Comparison of ENCODE assay signal across 22 cellular contexts in the genomic region with DNA sequence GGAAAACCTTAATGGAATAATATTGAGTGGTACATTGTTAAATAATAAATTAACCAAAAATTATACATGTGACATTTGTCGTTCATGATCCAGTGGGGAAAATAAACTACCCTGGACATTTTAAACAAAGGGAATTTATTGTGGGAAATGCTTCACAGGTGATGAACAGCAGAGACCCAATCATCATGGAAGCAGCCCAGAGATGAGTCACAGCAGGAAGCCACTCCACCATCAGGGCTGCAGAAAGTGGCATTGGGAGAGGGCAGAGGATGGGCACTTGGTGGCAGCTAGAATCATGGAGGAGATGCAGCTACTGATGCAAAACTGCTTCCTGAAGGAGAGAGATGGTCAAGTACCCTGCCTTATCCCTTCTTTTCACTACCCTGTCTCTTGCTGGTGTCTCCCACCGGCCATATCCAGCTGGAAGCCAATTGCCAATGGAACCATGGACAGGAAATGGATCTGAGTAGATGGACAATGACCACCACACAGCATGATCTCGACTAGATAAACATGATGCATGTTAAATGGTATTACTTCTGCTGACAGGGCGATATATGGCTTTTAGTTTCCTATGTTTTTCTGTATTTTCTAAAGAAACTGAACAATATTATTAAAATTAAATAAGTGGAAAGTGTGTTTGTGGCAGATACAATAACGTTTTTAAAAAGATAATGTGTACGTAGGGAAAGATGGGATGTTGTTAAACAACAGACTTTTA.
A peak's percentile ranks its signal among the peaks of the same experiment; 100 is the strongest.
DNase-seq lines count a peak whose midpoint lies in the region; ATAC-seq, FAIRE-seq and TF ChIP-seq lines count a peak whose summit lies in the region.
"Had no signal": no experiment of that assay in that cellular context is flagged by ENCODE, and none has a peak within 500 bp of the region (broad histone marks: within the 10 kb centered on the region; RNA-seq: fewer than 3 reads in every experiment).

No MANE protein-coding gene starts in this region.

- BruUV-seq in HCT116 (replicated peaks; lab: Mats Ljungman, UMichigan) (no TSS peak), endothelial cell of umbilical vein (replicated peaks; lab: Mats Ljungman, UMichigan) (no TSS peak)

- H3K27me3 ChIP-seq in BLaER1 treated with 17β-estradiol and CSF1 and Interleukin-3, amounts not matched to agents 10 nM and 100 nM: peaks cover 6 to 31% (median 23%) of the 10 kb centered on the region in 11 experiments; a peak in 21 of 22 replicates
- H3K27me3 ChIP-seq in HCT116 (ENCODE audit: insufficient read depth, low read length): 0 out of 2 replicates have a peak, but pooled peaks cover 9% of the 10 kb centered on the region
- no peaks in the 10 kb centered on the region for H3K27me3 ChIP-seq in OCI-LY1 (ENCODE audit: insufficient read depth, low read length)
- no peaks in the 10 kb centered on the region for H3K27me3 ChIP-seq in endothelial cell of umbilical vein (ENCODE audit: control insufficient read depth in 2 of 2, insufficient read depth in 2 of 2, low read length in 2 of 2)
- H3K27me3 ChIP-seq in transverse colon: no peaks in the 10 kb centered on the region
- H3K27me3 ChIP-seq: body of pancreas, Peyer's patch had no signal

- CTCF ChIA-PET in HCT116 (lab: Charles Lee): interaction anchor here (0.6 to 1.9 kb wide), 18 partner anchors 8 to 324 kb away, joined by 3 to 11 read pairs (median 4); no protein-coding TSS in a partner anchor
- CTCF ChIA-PET in endothelial cell of umbilical vein (lab: Charles Lee): interaction anchor here (1.0 to 5.0 kb wide), 15 partner anchors 9 to 110 kb away, joined by 3 to 22 read pairs (median 5); no protein-coding TSS in a partner anchor

- H3K4me2 ChIP-seq in BLaER1 treated with 17β-estradiol and CSF1 and Interleukin-3, amounts not matched to agents 10 nM and 100 nM: peak overlapping the region in 6 of 11 experiments; percentile 11 to 64 (median 40); a peak in 5 of 22 replicates
- H3K4me2 ChIP-seq in HCT116 (ENCODE audit: low read length): no peak overlapping the region
- H3K4me2 ChIP-seq in OCI-LY1 (ENCODE audit: low read length): peak overlapping the region; percentile 52
- H3K4me2 ChIP-seq in endothelial cell of umbilical vein (ENCODE audit: insufficient read depth, low read length): no peak overlapping the region
- H3K4me2 ChIP-seq: GM23338 had no signal

- 18 to 47% methylated on average over 3 to 6 of the region's 6 CpGs for WGBS in transverse colon (ENCODE audit: low coverage in 1 of 2), 2 donors

- no peaks in the 10 kb centered on the region for H3K9me3 Mint-ChIP-seq in stimulated activated naive B cell treated with anti-CD40 and anti-IgM and Interleukin-4, amounts not matched to agents 10 μg/mL and 1 μg/mL and 100 μg/mL, for 72 hours
- H3K9me3 Mint-ChIP-seq: activated naive CD8-positive, alpha-beta T cell treated with anti-CD3 and anti-CD28 coated beads, Interleukin-2, amount 10 ng/mL, durations not matched to agents 7 days and 5 days; activated T-helper 1 cell treated with anti-CD3 and anti-CD28 coated beads, Interleukin-12 subunit alpha, Interleukin-12 subunit beta, Interleukin-2, Interleukin-4 antibody, amounts not matched to agents 30 ng/mL and 10 ng/mL and 1 ng/mL, durations not matched to agents 14 hours and 24 hours and 36 hours; CD4-positive, alpha-beta T cell; GM23338; stimulated activated memory B cell treated with anti-CD40 and anti-IgM and Interleukin-4, amounts not matched to agents 10 μg/mL and 1 μg/mL and 100 μg/mL, for 72 hours had no signal

- H4K20me1 ChIP-seq in BLaER1 treated with 17β-estradiol and CSF1 and Interleukin-3, amounts not matched to agents 10 nM and 100 nM: no peaks in the 10 kb centered on the region
- H4K20me1 ChIP-seq in HCT116 (ENCODE audit: insufficient read depth) (no peaks in the 10 kb centered on the region), OCI-LY1 (ENCODE audit: insufficient read depth, low read length) (no peaks in the 10 kb centered on the region), endothelial cell of umbilical vein (replicated peaks; ENCODE audit: control insufficient read depth, extremely low read depth, insufficient read depth, low read length) (no peaks in the 10 kb centered on the region)

- FAIRE-seq in endothelial cell of umbilical vein (lab: Jason Lieb, UNC): no peak
- FAIRE-seq: colon had no signal

- intact Hi-C loops in HCT116 (cut with micrococcal nuclease) (no loop called here), endothelial cell of umbilical vein (cut with micrococcal nuclease) (loop anchor here (1.0 to 5.0 kb wide), 3 partner anchors 18 to 88 kb away; no protein-coding TSS in a partner anchor), transverse colon (cut with DNase I; ENCODE audit: low total_unique reads) (no loop called here)

- POLR2A ChIA-PET in HCT116 (lab: Charles Lee): interaction anchor here (0.9 kb wide), 1 partner anchor 49 kb away, joined by 3 read pairs; no protein-coding TSS in a partner anchor
- POLR2A ChIA-PET in endothelial cell of umbilical vein (lab: Charles Lee): no interaction called here

- ATAC-seq in HCT116 (0 out of 2 replicates have a peak, but pooled peaks have one; percentile 3), HG03175 (IDR thresholded peaks at IDR 0.05; ENCODE audit: unreplicated experiment) (no peak)
- no peak for ATAC-seq in stimulated activated naive B cell treated with anti-CD40 and anti-IgM and Interleukin-4, amounts not matched to agents 10 μg/mL and 1 μg/mL and 100 μg/mL, for 72 hours (replicated peaks)
- ATAC-seq: body of pancreas had no signal

- H3K79me2 ChIP-seq in HCT116 (ENCODE audit: insufficient read depth, low read length) (no peaks in the 10 kb centered on the region), OCI-LY1 (ENCODE audit: insufficient read depth, low read length) (peaks cover 28% of the 10 kb centered on the region), endothelial cell of umbilical vein (ENCODE audit: control insufficient read depth, insufficient read depth, low read length) (no peaks in the 10 kb centered on the region)

- no peak overlapping the region for H3K27ac ChIP-seq in BLaER1 treated with 17β-estradiol and CSF1 and Interleukin-3, amounts not matched to agents 10 nM and 100 nM
- H3K27ac ChIP-seq in HCT116 (ENCODE audit: low read depth, low read length) (no peak overlapping the region), OCI-LY1 (ENCODE audit: low read depth, low read length, poor library complexity, severe bottlenecking) (peak overlapping the region; percentile 100), endothelial cell of umbilical vein (ENCODE audit: insufficient read depth, low read depth, low read length) (no peak overlapping the region), transverse colon (no peak overlapping the region)
- H3K27ac ChIP-seq: body of pancreas, thoracic aorta had no signal

- H3K4me1 Mint-ChIP-seq in stimulated activated naive B cell treated with anti-CD40 and anti-IgM and Interleukin-4, amounts not matched to agents 10 μg/mL and 1 μg/mL and 100 μg/mL, for 72 hours: peaks cover 30 to 47% of the 10 kb centered on the region in 2 donors
- H3K4me1 Mint-ChIP-seq: activated naive CD8-positive, alpha-beta T cell treated with anti-CD3 and anti-CD28 coated beads, Interleukin-2, amount 10 ng/mL, durations not matched to agents 7 days and 5 days; GM23338 had no signal

- in situ Hi-C loops in transverse colon (cut with MboI; ENCODE audit: low pct_ligation_motif_present in 1 of 4, low pct_unique_long_range_greater_than_20kb in 1 of 4, low sequenced_read_pairs in 3 of 4): no loop called here

- no peak overlapping the region for H3K4me3 ChIP-seq in BLaER1 treated with 17β-estradiol and CSF1 and Interleukin-3, amounts not matched to agents 10 nM and 100 nM
- H3K4me3 ChIP-seq in HCT116 (replicated peaks in 1 of 2; ENCODE audit: low read depth in 1 of 2, low read length in 2 of 2): no peak overlapping the region
- no peak overlapping the region for H3K4me3 ChIP-seq in OCI-LY1 (ENCODE audit: low read depth, low read length, poor library complexity, severe bottlenecking)
- no peak overlapping the region for H3K4me3 ChIP-seq in endothelial cell of umbilical vein (replicated peaks in 1 of 3; ENCODE audit: insufficient read depth in 1 of 3, low read depth in 1 of 3, low read length in 3 of 3)
- H3K4me3 ChIP-seq in transverse colon: no peak overlapping the region
- H3K4me3 ChIP-seq: body of pancreas, GM23338, lung, Peyer's patch, thoracic aorta had no signal

- DNase-seq in HCT116 (ENCODE audit: low read depth, low spot score) (no peak), endothelial cell of umbilical vein (ENCODE audit: low read depth, low spot score) (peak; percentile 14), GM10266 (ENCODE audit: extremely low spot score) (no peak), transverse colon (no peak)
- DNase-seq in stimulated activated naive B cell treated with anti-CD40 and anti-IgM and Interleukin-4, amounts not matched to agents 10 μg/mL and 1 μg/mL and 100 μg/mL, for 72 hours: no peak
- DNase-seq: DMS79 treated with DMSO at 0.1 percent for 48 hours, islet precursor cell, NCI-H2107, NCI-H774 had no signal

- no peak overlapping the region for H3K4me3 Mint-ChIP-seq in stimulated activated naive B cell treated with anti-CD40 and anti-IgM and Interleukin-4, amounts not matched to agents 10 μg/mL and 1 μg/mL and 100 μg/mL, for 72 hours
- H3K4me3 Mint-ChIP-seq: activated naive CD8-positive, alpha-beta T cell treated with anti-CD3 and anti-CD28 coated beads, Interleukin-2, amount 10 ng/mL, durations not matched to agents 7 days and 5 days; activated T-helper 1 cell treated with anti-CD3 and anti-CD28 coated beads, Interleukin-12 subunit alpha, Interleukin-12 subunit beta, Interleukin-2, Interleukin-4 antibody, amounts not matched to agents 30 ng/mL and 10 ng/mL and 1 ng/mL, durations not matched to agents 14 hours and 24 hours and 36 hours; CD4-positive, alpha-beta T cell; GM23338 had no signal

- no peaks in the 10 kb centered on the region for H3K36me3 ChIP-seq in BLaER1 treated with 17β-estradiol and CSF1 and Interleukin-3, amounts not matched to agents 10 nM and 100 nM
- no peaks in the 10 kb centered on the region for H3K36me3 ChIP-seq in HCT116 (ENCODE audit: control insufficient read depth in 1 of 2, insufficient read depth in 2 of 2, low read length in 2 of 2)
- no peaks in the 10 kb centered on the region for H3K36me3 ChIP-seq in OCI-LY1 (ENCODE audit: insufficient read depth, low read length)
- H3K36me3 ChIP-seq in endothelial cell of umbilical vein (ENCODE audit: control insufficient read depth in 2 of 2, extremely low read depth in 1 of 2, insufficient read depth in 2 of 2, low read length in 2 of 2): no peaks in the 10 kb centered on the region
- H3K36me3 ChIP-seq in transverse colon: no peaks in the 10 kb centered on the region
- H3K36me3 ChIP-seq: Peyer's patch, thoracic aorta had no signal

- H2AFZ ChIP-seq in HCT116 (ENCODE audit: low read depth, low read length, poor library complexity, severe bottlenecking) (no peak overlapping the region), OCI-LY1 (ENCODE audit: low read length) (no peak overlapping the region), endothelial cell of umbilical vein (ENCODE audit: low read depth, low read length) (peak overlapping the region; percentile 20)

- H3K9ac ChIP-seq in BLaER1 treated with 17β-estradiol and CSF1 and Interleukin-3, amounts not matched to agents 10 nM and 100 nM: no peak overlapping the region
- H3K9ac ChIP-seq in HCT116 (ENCODE audit: low read length): no peak overlapping the region
- peak overlapping the region; percentile 61 for H3K9ac ChIP-seq in OCI-LY1 (ENCODE audit: low read length)
- no peak overlapping the region for H3K9ac ChIP-seq in endothelial cell of umbilical vein (replicated peaks; ENCODE audit: extremely low read depth, insufficient read depth, low read length)

- H3K9me2 ChIP-seq in HCT116 (ENCODE audit: insufficient read depth): no peaks in the 10 kb centered on the region
- H3K9me2 ChIP-seq in OCI-LY1 (ENCODE audit: low read depth, low read length): no peaks in the 10 kb centered on the region

- no peaks in the 10 kb centered on the region for H3K27me3 Mint-ChIP-seq in stimulated activated naive B cell treated with anti-CD40 and anti-IgM and Interleukin-4, amounts not matched to agents 10 μg/mL and 1 μg/mL and 100 μg/mL, for 72 hours
- H3K27me3 Mint-ChIP-seq: stimulated activated memory B cell treated with anti-CD40 and anti-IgM and Interleukin-4, amounts not matched to agents 10 μg/mL and 1 μg/mL and 100 μg/mL, for 72 hours had no signal

- TF ChIP-seq POLR2A in HCT116 (IDR thresholded peaks at IDR 0.05; ENCODE audit: borderline replicate concordance, extremely low read depth, insufficient read depth, insufficient read length) (no peak), endothelial cell of umbilical vein (IDR thresholded peaks at IDR 0.05; ENCODE audit: low read depth, low read length) (no peak), transverse colon (IDR thresholded peaks at IDR 0.05) (no peak)

- dilution Hi-C loops in endothelial cell of umbilical vein (cut with MboI; ENCODE audit: extremely low pct_ligation_motif_present, low sequenced_read_pairs): no loop called here

- H3K4me1 ChIP-seq in BLaER1 treated with 17β-estradiol and CSF1 and Interleukin-3, amounts not matched to agents 10 nM and 100 nM: peaks cover 6 to 37% (median 28%) of the 10 kb centered on the region in 10 experiments; a peak in 16 of 20 replicates
- no peaks in the 10 kb centered on the region for H3K4me1 ChIP-seq in HCT116 (ENCODE audit: control insufficient read depth in 1 of 2, insufficient read depth in 2 of 2, low read length in 2 of 2)
- H3K4me1 ChIP-seq in OCI-LY1 (ENCODE audit: insufficient read depth, low read length, severe bottlenecking): peaks cover 89% of the 10 kb centered on the region
- peaks cover 22% of the 10 kb centered on the region for H3K4me1 ChIP-seq in endothelial cell of umbilical vein (ENCODE audit: control insufficient read depth, extremely low read depth, insufficient read depth, low read length)
- no peaks in the 10 kb centered on the region for H3K4me1 ChIP-seq in transverse colon
- H3K4me1 ChIP-seq: Peyer's patch had no signal

- no peak overlapping the region for H3K27ac Mint-ChIP-seq in stimulated activated naive B cell treated with anti-CD40 and anti-IgM and Interleukin-4, amounts not matched to agents 10 μg/mL and 1 μg/mL and 100 μg/mL, for 72 hours
- H3K27ac Mint-ChIP-seq: activated naive CD8-positive, alpha-beta T cell treated with anti-CD3 and anti-CD28 coated beads, Interleukin-2, amount 10 ng/mL, durations not matched to agents 7 days and 5 days; activated T-helper 1 cell treated with anti-CD3 and anti-CD28 coated beads, Interleukin-12 subunit alpha, Interleukin-12 subunit beta, Interleukin-2, Interleukin-4 antibody, amounts not matched to agents 30 ng/mL and 10 ng/mL and 1 ng/mL, durations not matched to agents 14 hours and 24 hours and 36 hours; CD4-positive, alpha-beta T cell; GM23338 had no signal

- TF ChIP-seq EP300 in transverse colon (IDR thresholded peaks at IDR 0.05; ENCODE audit: low read depth): no peak

- H3K9me3 ChIP-seq in BLaER1 treated with 17β-estradiol and CSF1 and Interleukin-3, amounts not matched to agents 10 nM and 100 nM (replicated peaks in 1 of 11): 0 out of 22 replicates have a peak, but pooled peaks cover 0 to 8% (median 0%) of the 10 kb centered on the region in 11 experiments
- H3K9me3 ChIP-seq in HCT116 (ENCODE audit: control insufficient read depth in 1 of 2, insufficient read depth in 1 of 2, low read depth in 1 of 2, low read length in 2 of 2): no peaks in the 10 kb centered on the region
- no peaks in the 10 kb centered on the region for H3K9me3 ChIP-seq in OCI-LY1 (ENCODE audit: low read length)
- no peaks in the 10 kb centered on the region for H3K9me3 ChIP-seq in endothelial cell of umbilical vein (replicated peaks; ENCODE audit: control insufficient read depth, insufficient read depth, low read length)
- no peaks in the 10 kb centered on the region for H3K9me3 ChIP-seq in transverse colon
- H3K9me3 ChIP-seq: body of pancreas, Peyer's patch, thoracic aorta had no signal

- TF ChIP-seq CTCF in HCT116 (IDR thresholded peaks at IDR 0.05 in 2 of 3, conservative IDR thresholded peaks at IDR 0.05 in 1 of 3; ENCODE audit: borderline replicate concordance in 1 of 3, insufficient read depth in 1 of 3, low read depth in 2 of 3, low read length in 2 of 3): no peak
- TF ChIP-seq CTCF in OCI-LY1 (IDR thresholded peaks at IDR 0.05; ENCODE audit: low read length): no peak
- no peak for TF ChIP-seq CTCF in endothelial cell of umbilical vein (IDR thresholded peaks at IDR 0.05; ENCODE audit: extremely low read depth in 1 of 2, insufficient read depth in 1 of 2, low read depth in 1 of 2, low read length in 2 of 2)
- TF ChIP-seq CTCF in GM10266 (IDR thresholded peaks at IDR 0.05; ENCODE audit: control insufficient read depth, insufficient read depth, low read depth, missing control alignments): no peak
- TF ChIP-seq CTCF in transverse colon (IDR thresholded peaks at IDR 0.05): no peak

- H3K9me1 ChIP-seq in endothelial cell of umbilical vein (replicated peaks; ENCODE audit: control insufficient read depth, extremely low read depth, insufficient read depth, low read length): no peaks in the 10 kb centered on the region

- TF ChIP-seq RAD21 in HCT116 (IDR thresholded peaks at IDR 0.05; ENCODE audit: low read depth): no peak

- H3K36me3 Mint-ChIP-seq in stimulated activated naive B cell treated with anti-CD40 and anti-IgM and Interleukin-4, amounts not matched to agents 10 μg/mL and 1 μg/mL and 100 μg/mL, for 72 hours: peaks cover 1 to 5% of the 10 kb centered on the region in 2 donors
- H3K36me3 Mint-ChIP-seq: activated naive CD8-positive, alpha-beta T cell treated with anti-CD3 and anti-CD28 coated beads, Interleukin-2, amount 10 ng/mL, durations not matched to agents 7 days and 5 days had no signal

- RAD21 ChIA-PET in HCT116 (lab: Charles Lee; ENCODE audit: low non-redundant PET in 1 of 2, low total read pairs in 2 of 2, uncharacterized antibody in 2 of 2, unreplicated experiment in 2 of 2): no interaction called here

- no peaks in the 10 kb centered on the region for H3F3A ChIP-seq in OCI-LY1 (ENCODE audit: insufficient read depth, low read length)

Comparison
In these comparisons a context has a peak if more than half of its experiments do, and no peak if none do; other contexts are left out.
1. H3K4me2 ChIP-seq: peak in BLaER1 treated with 17β-estradiol and CSF1 and Interleukin-3, amounts not matched to agents 10 nM and 100 nM (6 of 11) and OCI-LY1 (single experiment); none in HCT116 (single experiment) and endothelial cell of umbilical vein (single experiment).